In genomic region chr9:69759478-69760277, GRCh38 we compare ENCODE assay signal across 8 cellular contexts. TPM values are rescaled to one million over a fixed set of nuclear protein-coding genes. Genes with fewer than 3 reads are reported as not detected.
DNase-seq lines count a peak whose midpoint lies in the region; ATAC-seq and TF ChIP-seq lines count a peak whose summit lies in the region.

Gene PTAR1 (minus strand): TSS chr9:69760011. CDS start chr9:69759938, 73 bp downstream.

- H3K9me3 ChIP-seq in CD4-positive, CD25-positive, alpha-beta regulatory T cell (ENCODE audit: control insufficient read depth in 2 of 2, low read length in 2 of 2) = no peaks in the 10 kb centered on the region
- no peaks in the 10 kb centered on the region for H3K9me3 ChIP-seq in duodenal mucosa (ENCODE audit: control insufficient read depth in 1 of 2, low read length in 2 of 2)

- peak within 1 kb of the TSS; percentile 83 to 86 for H3K9ac ChIP-seq in duodenal mucosa (ENCODE audit: low read depth in 1 of 2, low read length in 2 of 2)

- no peak for TF ChIP-seq CTCF in lower leg skin (IDR thresholded peaks at IDR 0.05)

- peaks cover 0 to 2% (median 0%) of the 10 kb centered on the region in 7 donors for H3K9me3 Mint-ChIP-seq in CD4-positive, CD25-positive, alpha-beta regulatory T cell
- no peaks in the 10 kb centered on the region for H3K9me3 Mint-ChIP-seq in activated CD4-positive, alpha-beta memory T cell treated with anti-CD3 and anti-CD28 coated beads, Interleukin-2, amount 10 ng/mL, durations not matched to agents 7 days and 5 days

- ATAC-seq in CD4-positive, CD25-positive, alpha-beta regulatory T cell (ENCODE audit: low read depth in 2 of 2) = peak; percentile 82 to 84
- ATAC-seq in GM19452 (IDR thresholded peaks at IDR 0.05; ENCODE audit: unreplicated experiment) (peak; percentile 92), HG03575 (IDR thresholded peaks at IDR 0.05; ENCODE audit: extremely low read depth, insufficient number of reproducible peaks, low FRiP score, unreplicated experiment) (peak; percentile 58)

- peak within 1 kb of the TSS; percentile 97 for H3K4me3 ChIP-seq in CD4-positive, CD25-positive, alpha-beta regulatory T cell (ENCODE audit: low read depth, low read length)
- H3K4me3 ChIP-seq in duodenal mucosa (ENCODE audit: low read depth in 1 of 2, low read length in 2 of 2) (peak within 1 kb of the TSS; percentile 84 to 94), lower leg skin (ENCODE audit: low read depth, poor library complexity, severe bottlenecking) (peak within 1 kb of the TSS; percentile 79)

- peak; percentile 84 to 94 (median 88) for DNase-seq in CD4-positive, CD25-positive, alpha-beta regulatory T cell
- DNase-seq in NCI-H82 (lab: John Stamatoyannopoulos, UW) (peak; percentile 94), lower leg skin (ENCODE audit: low spot score in 2 of 2) (peak; percentile 89 to 98)
- peak; percentile 92 for DNase-seq in activated CD4-positive, alpha-beta memory T cell treated with anti-CD3 and anti-CD28 coated beads, Interleukin-2, amount 10 ng/mL, durations not matched to agents 7 days and 5 days
- DNase-seq in stimulated activated CD4-positive, alpha-beta T cell treated with anti-CD3 and anti-CD28 coated beads, Interleukin-4, amount 100 ng/mL, for 4 hours = peak; percentile 87 to 91

- intact Hi-C loops in lower leg skin (cut with DNase I; ENCODE audit: low total_unique reads) = loop anchor here (10.0 kb wide), 1 partner anchor 85 kb away; the partner anchor contains the start of gene APBA1

- H3K27ac ChIP-seq in CD4-positive, CD25-positive, alpha-beta regulatory T cell (ENCODE audit: insufficient read depth, low read length, poor library complexity, severe bottlenecking) = peak within 1 kb of the TSS; percentile 89
- H3K27ac ChIP-seq in duodenal mucosa (ENCODE audit: low read depth, low read length) = peak within 1 kb of the TSS; percentile 92

- peaks cover 31% of the 10 kb centered on the region for H3K4me1 ChIP-seq in CD4-positive, CD25-positive, alpha-beta regulatory T cell (ENCODE audit: control insufficient read depth, insufficient read depth, low read length, poor library complexity, severe bottlenecking)
- peaks cover 4 to 8% of the 10 kb centered on the region in 2 donors for H3K4me1 ChIP-seq in duodenal mucosa (ENCODE audit: control insufficient read depth in 1 of 2, insufficient read depth in 2 of 2, low read length in 2 of 2)

- peaks cover 22 to 43% (median 31%) of the 10 kb centered on the region in 4 donors for H3K4me1 Mint-ChIP-seq in CD4-positive, CD25-positive, alpha-beta regulatory T cell
- peaks cover 29% of the 10 kb centered on the region for H3K4me1 Mint-ChIP-seq in activated CD4-positive, alpha-beta memory T cell treated with anti-CD3 and anti-CD28 coated beads, Interleukin-2, amount 10 ng/mL, durations not matched to agents 7 days and 5 days

- H3K27me3 Mint-ChIP-seq in CD4-positive, CD25-positive, alpha-beta regulatory T cell = peaks cover 5% of the 10 kb centered on the region
- no peaks in the 10 kb centered on the region for H3K27me3 Mint-ChIP-seq in activated CD4-positive, alpha-beta memory T cell treated with anti-CD3 and anti-CD28 coated beads, Interleukin-2, amount 10 ng/mL, durations not matched to agents 7 days and 5 days

- H3K36me3 Mint-ChIP-seq in CD4-positive, CD25-positive, alpha-beta regulatory T cell = peaks cover 6% of the 10 kb centered on the region
- peaks cover 13% of the 10 kb centered on the region for H3K36me3 Mint-ChIP-seq in activated CD4-positive, alpha-beta memory T cell treated with anti-CD3 and anti-CD28 coated beads, Interleukin-2, amount 10 ng/mL, durations not matched to agents 7 days and 5 days (ENCODE audit: low read depth)

- 0 to 1% methylated on average over 45 to 68 of the region's 95 CpGs for WGBS in lower leg skin, 2 donors

- no peak for TF ChIP-seq POLR2A in lower leg skin (IDR thresholded peaks at IDR 0.05)

- no peaks in the 10 kb centered on the region for H3K36me3 ChIP-seq in CD4-positive, CD25-positive, alpha-beta regulatory T cell (ENCODE audit: control insufficient read depth, insufficient read depth, low read length)
- H3K36me3 ChIP-seq in duodenal mucosa (ENCODE audit: control insufficient read depth in 1 of 2, insufficient read depth in 2 of 2, low read length in 2 of 2) = no peaks in the 10 kb centered on the region

- H3K27me3 ChIP-seq in CD4-positive, CD25-positive, alpha-beta regulatory T cell (ENCODE audit: control insufficient read depth, insufficient read depth, low read length) = no peaks in the 10 kb centered on the region
- no peaks in the 10 kb centered on the region for H3K27me3 ChIP-seq in duodenal mucosa (ENCODE audit: control insufficient read depth in 1 of 2, insufficient read depth in 2 of 2, low read length in 2 of 2)

- POLR2A ChIA-PET in activated CD4-positive, alpha-beta memory T cell treated with anti-CD3 and anti-CD28 coated beads, Interleukin-2, amount 10 ng/mL, durations not matched to agents 7 days and 5 days (lab: Charles Lee) = interaction anchor here (0.7 to 1.7 kb wide), 6 partner anchors 10 to 87 kb away, joined by 3 to 8 read pairs (median 5); no protein-coding TSS in a partner anchor

- CTCF ChIA-PET in activated CD4-positive, alpha-beta memory T cell treated with anti-CD3 and anti-CD28 coated beads, Interleukin-2, amount 10 ng/mL, durations not matched to agents 7 days and 5 days (lab: Charles Lee) = interaction anchor here (1.2 kb wide), 1 partner anchor 87 kb away, joined by 6 read pairs; the partner anchor contains the start of gene APBA1

- peak within 1 kb of the TSS; percentile 95 to 97 (median 95) for H3K27ac Mint-ChIP-seq in CD4-positive, CD25-positive, alpha-beta regulatory T cell
- peak within 1 kb of the TSS; percentile 93 for H3K27ac Mint-ChIP-seq in activated CD4-positive, alpha-beta memory T cell treated with anti-CD3 and anti-CD28 coated beads, Interleukin-2, amount 10 ng/mL, durations not matched to agents 7 days and 5 days

- H3K4me3 Mint-ChIP-seq in CD4-positive, CD25-positive, alpha-beta regulatory T cell = peak within 1 kb of the TSS; percentile 96 to 99 (median 99)
- H3K4me3 Mint-ChIP-seq in activated CD4-positive, alpha-beta memory T cell treated with anti-CD3 and anti-CD28 coated beads, Interleukin-2, amount 10 ng/mL, durations not matched to agents 7 days and 5 days = peak within 1 kb of the TSS; percentile 93

RNA-seq across cellular contexts. Expression of gene PTAR1, which starts in this region (rescaled TPM):
- total RNA-seq in CD4-positive, CD25-positive, alpha-beta regulatory T cell = 85.3 TPM
- polyA plus RNA-seq in CD4-positive, CD25-positive, alpha-beta regulatory T cell = 10 to 100 TPM; 11.6 to 17.6 (median 14.9) TPM
- total RNA-seq in activated CD4-positive, alpha-beta memory T cell treated with anti-CD3 and anti-CD28 coated beads, Interleukin-2, amount 10 ng/mL, durations not matched to agents 7 days and 5 days = 10 to 100 TPM; 48.3 to 51.8 TPM
- total RNA-seq in lower leg skin = 10 to 100 TPM; 27.8 to 52.3 (median 47.8) TPM

Comparison
In these comparisons a context has a peak if more than half of its experiments do, and no peak if none do; other contexts are left out.
1. Peak in every context shown above with its lines: DNase-seq, ATAC-seq, H3K4me3 ChIP-seq and H3K27ac ChIP-seq.